9 cellular contexts compared by ENCODE assay signal in genomic region chr7:25720427-25720826, GRCh38.
DNase-seq lines count a peak whose midpoint lies in the region; ATAC-seq, FAIRE-seq and TF ChIP-seq lines count a peak whose summit lies in the region.
"Had no signal": no experiment of that assay in that cellular context is flagged by ENCODE, and none has a peak within 500 bp of the region (broad histone marks: within the 10 kb centered on the region; RNA-seq: fewer than 3 reads in every experiment).

No MANE protein-coding gene starts in this region.

- FAIRE-seq in pancreas (lab: Jason Lieb, UNC), result no peak

- H3K27ac Mint-ChIP-seq in CD8-positive, alpha-beta T cell, result no peak overlapping the region
- H3K27ac Mint-ChIP-seq: memory B cell had no signal

- intact Hi-C loops in pancreas (cut with DNase I), result no loop called here
- intact Hi-C loops in CD8-positive, alpha-beta T cell (cut with DNase I, micrococcal nuclease), result no loop called here

- peak; percentile 10 to 43 for DNase-seq in NCI-H526 (lab: John Stamatoyannopoulos, UW)
- no peak for DNase-seq in NCI-H526 treated with DMSO at 0.1 percent for 48 hours (lab: John Stamatoyannopoulos, UW)
- DNase-seq in NB4 (ENCODE audit: low read depth), result peak; percentile 32
- DNase-seq in epithelial cell of esophagus (ENCODE audit: low read depth), result peak; percentile 39
- DNase-seq in thoracic aorta (ENCODE audit: low spot score), result no peak
- no peak for DNase-seq in pancreas
- no peak for DNase-seq in SHP77 treated with DMSO at 0.1 percent for 48 hours (lab: John Stamatoyannopoulos, UW)
- DNase-seq in CD8-positive, alpha-beta T cell, result no peak

- ATAC-seq in thoracic aorta (ENCODE audit: insufficient number of reproducible peaks, low FRiP score, low read depth) (no peak), pancreas (no peak)
- ATAC-seq in CD8-positive, alpha-beta T cell, result no peak

- no peaks in the 10 kb centered on the region for H3K9me3 Mint-ChIP-seq in CD8-positive, alpha-beta T cell
- H3K9me3 Mint-ChIP-seq: memory B cell had no signal

- TF ChIP-seq CTCF in NB4 (IDR thresholded peaks at IDR 0.05; ENCODE audit: low read depth, low read length), result peak; percentile 61
- peak; percentile 61 for TF ChIP-seq CTCF in epithelial cell of esophagus (IDR thresholded peaks at IDR 0.05; ENCODE audit: insufficient read depth, low read depth, low read length, missing control alignments)
- peak; percentile 28 for TF ChIP-seq CTCF in thoracic aorta (IDR thresholded peaks at IDR 0.05)
- peak in 1 of 4 donors; percentile 8 for TF ChIP-seq CTCF in pancreas (IDR thresholded peaks at IDR 0.05)
- TF ChIP-seq CTCF in CD8-positive, alpha-beta T cell (IDR thresholded peaks at IDR 0.05), result no peak

- H3K4me3 ChIP-seq in NB4 (ENCODE audit: low read depth, low read length) (no peak overlapping the region), epithelial cell of esophagus (ENCODE audit: low read length) (no peak overlapping the region), thoracic aorta (no peak overlapping the region), pancreas (no peak overlapping the region)
- no peak overlapping the region for H3K4me3 ChIP-seq in CD8-positive, alpha-beta T cell (ENCODE audit: low read depth, low read length)

- CTCF ChIA-PET in CD8-positive, alpha-beta T cell (lab: Charles Lee), result no interaction called here

- H3K36me3 Mint-ChIP-seq in CD8-positive, alpha-beta T cell, result no peaks in the 10 kb centered on the region
- H3K36me3 Mint-ChIP-seq: memory B cell had no signal

- WGBS in pancreas, 2 donors, result 52 to 73% methylated on average over 2 of the region's 2 CpGs

- H3K4me1 ChIP-seq in thoracic aorta (ENCODE audit: control insufficient read depth in 1 of 2, low read depth in 2 of 2) (peaks cover 0 to 16% of the 10 kb centered on the region in 2 donors), pancreas (no peaks in the 10 kb centered on the region)
- no peaks in the 10 kb centered on the region for H3K4me1 ChIP-seq in CD8-positive, alpha-beta T cell (ENCODE audit: insufficient read depth, low read length)

- no peak overlapping the region for H3K27ac ChIP-seq in thoracic aorta
- no peak overlapping the region for H3K27ac ChIP-seq in pancreas
- no peak overlapping the region for H3K27ac ChIP-seq in CD8-positive, alpha-beta T cell (ENCODE audit: low read depth, low read length)

- POLR2A ChIA-PET in CD8-positive, alpha-beta T cell (lab: Charles Lee), result no interaction called here

- no peak overlapping the region for H3K4me3 Mint-ChIP-seq in CD8-positive, alpha-beta T cell
- H3K4me3 Mint-ChIP-seq: memory B cell had no signal

- H3K27me3 Mint-ChIP-seq in CD8-positive, alpha-beta T cell (ENCODE audit: low read depth), result peaks cover 6% of the 10 kb centered on the region

- H3K9me3 ChIP-seq in thoracic aorta (no peaks in the 10 kb centered on the region), pancreas (no peaks in the 10 kb centered on the region)
- no peaks in the 10 kb centered on the region for H3K9me3 ChIP-seq in CD8-positive, alpha-beta T cell (ENCODE audit: low read length)

- H3K27me3 ChIP-seq in thoracic aorta (replicated peaks; ENCODE audit: insufficient read depth) (no peaks in the 10 kb centered on the region), pancreas (no peaks in the 10 kb centered on the region)
- H3K27me3 ChIP-seq in CD8-positive, alpha-beta T cell (ENCODE audit: insufficient read depth, low read length), result no peaks in the 10 kb centered on the region

- TF ChIP-seq POLR2A in NB4 (IDR thresholded peaks at IDR 0.05; ENCODE audit: extremely low read depth, insufficient read length), result no peak

- no peaks in the 10 kb centered on the region for H3K36me3 ChIP-seq in thoracic aorta
- H3K36me3 ChIP-seq in pancreas, result no peaks in the 10 kb centered on the region
- H3K36me3 ChIP-seq in CD8-positive, alpha-beta T cell (ENCODE audit: insufficient read depth, low read length), result no peaks in the 10 kb centered on the region

- no peaks in the 10 kb centered on the region for H3K4me1 Mint-ChIP-seq in CD8-positive, alpha-beta T cell (ENCODE audit: low read depth)
- H3K4me1 Mint-ChIP-seq: memory B cell had no signal

Comparison
In these comparisons a context has a peak if more than half of its experiments do, and no peak if none do; other contexts are left out.
1. DNase-seq: peak in NCI-H526 (2 of 2), NB4 (single experiment) and epithelial cell of esophagus (single experiment); none in NCI-H526 treated with DMSO at 0.1 percent for 48 hours (single experiment), thoracic aorta (single experiment), pancreas (0 of 6), SHP77 treated with DMSO at 0.1 percent for 48 hours (single experiment) and CD8-positive, alpha-beta T cell (0 of 7).